Comparison of ENCODE assay signal across 8 cellular contexts in the genomic region with DNA sequence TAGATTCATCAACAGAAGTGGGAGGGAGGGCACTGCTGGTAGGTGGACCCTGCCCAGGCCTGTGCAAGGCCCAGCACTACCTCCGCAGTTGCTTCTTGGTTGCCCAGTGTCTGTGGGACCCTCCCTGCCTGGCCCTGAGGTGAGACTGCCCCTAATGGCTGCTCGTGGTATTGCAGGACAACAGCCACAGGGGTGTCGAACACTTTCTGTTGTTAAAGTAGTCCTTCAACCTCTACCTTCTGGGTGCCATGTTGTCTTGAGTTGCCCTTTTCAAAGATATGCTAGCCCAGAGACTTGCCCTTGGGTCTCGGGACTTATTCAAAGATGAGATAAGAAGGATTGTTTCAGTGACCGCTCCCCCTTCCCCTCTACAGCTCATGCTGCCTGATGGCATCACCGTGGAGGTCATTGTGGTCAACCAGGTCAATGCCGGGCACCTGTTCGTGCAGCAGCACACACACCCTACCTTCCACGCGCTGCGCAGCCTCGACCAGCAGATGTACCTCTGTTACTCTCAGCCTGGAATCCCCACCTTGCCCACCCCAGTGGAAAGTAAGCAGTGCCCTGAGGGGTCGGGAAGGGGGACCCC. TPM values are rescaled to one million over a fixed set of nuclear protein-coding genes. Genes with fewer than 3 reads are reported as not detected.
DNase-seq lines count a peak whose midpoint lies in the region; ATAC-seq and TF ChIP-seq lines count a peak whose summit lies in the region.

No MANE protein-coding gene starts in this region.

- H3K9me3 Mint-ChIP-seq in CD8-positive, alpha-beta T cell = no peaks in the 10 kb centered on the region

- H3K9me3 ChIP-seq in CD8-positive, alpha-beta T cell (ENCODE audit: low read length) = no peaks in the 10 kb centered on the region
- no peaks in the 10 kb centered on the region for H3K9me3 ChIP-seq in HEK293 (ENCODE audit: control insufficient read depth, insufficient read depth, low read depth, low read length)
- H3K9me3 ChIP-seq in WERI-Rb-1 (ENCODE audit: severe bottlenecking) = no peaks in the 10 kb centered on the region
- no peaks in the 10 kb centered on the region for H3K9me3 ChIP-seq in lung (ENCODE audit: control insufficient read depth in 2 of 2, insufficient read depth in 1 of 2, low read length in 1 of 2)

- 88% methylated on average over 13 of the region's 13 CpGs for WGBS in lung, 2 donors

- H3K27me3 Mint-ChIP-seq in CD8-positive, alpha-beta T cell (ENCODE audit: low read depth) = no peaks in the 10 kb centered on the region

- intact Hi-C loops in CD8-positive, alpha-beta T cell (cut with DNase I, micrococcal nuclease) = loop anchor here (1.0 to 5.0 kb wide), 2 partner anchors 104 to 107 kb away; no protein-coding TSS in a partner anchor

- H3K4me3 ChIP-seq in CD8-positive, alpha-beta T cell (ENCODE audit: low read depth, low read length) = no peak overlapping the region
- H3K4me3 ChIP-seq in HEK293 (ENCODE audit: low read depth, low read length) = no peak overlapping the region
- H3K4me3 ChIP-seq in WERI-Rb-1 (ENCODE audit: low read depth, low read length) = no peak overlapping the region
- no peak overlapping the region for H3K4me3 ChIP-seq in lung

- peaks cover 78% of the 10 kb centered on the region for H3K36me3 Mint-ChIP-seq in CD8-positive, alpha-beta T cell

- CTCF ChIA-PET in CD8-positive, alpha-beta T cell (lab: Charles Lee) = interaction anchor here (0.6 to 1.5 kb wide), 7 partner anchors 8 to 103 kb away, joined by 3 to 6 read pairs (median 4); no protein-coding TSS in a partner anchor
- CTCF ChIA-PET in HEK293 (lab: Yijun Ruan, JAX) = interaction anchor here (0.6 to 6.8 kb wide), 15 partner anchors 8 to 1978 kb away, joined by 3 to 33 read pairs (median 3); no protein-coding TSS in a partner anchor

- no peaks in the 10 kb centered on the region for H3K4me1 Mint-ChIP-seq in CD8-positive, alpha-beta T cell (ENCODE audit: low read depth)

- H3K27me3 ChIP-seq in CD8-positive, alpha-beta T cell (ENCODE audit: insufficient read depth, low read length) = no peaks in the 10 kb centered on the region
- H3K27me3 ChIP-seq in WERI-Rb-1 (ENCODE audit: insufficient read depth, low read depth, severe bottlenecking) (no peaks in the 10 kb centered on the region), lung (ENCODE audit: control insufficient read depth, insufficient read depth) (no peaks in the 10 kb centered on the region)

- ATAC-seq in CD8-positive, alpha-beta T cell = peak; percentile 91
- ATAC-seq in lung (ENCODE audit: insufficient read depth, low FRiP score) (peak; percentile 32), HG02970 (IDR thresholded peaks at IDR 0.05; ENCODE audit: low FRiP score, unreplicated experiment) (no peak), GM18520 (IDR thresholded peaks at IDR 0.05; ENCODE audit: unreplicated experiment) (no peak)

- no peak overlapping the region for H3K27ac ChIP-seq in CD8-positive, alpha-beta T cell (ENCODE audit: low read depth, low read length)
- H3K27ac ChIP-seq in HEK293 (ENCODE audit: extremely low read depth, low read depth, low read length) (no peak overlapping the region), WERI-Rb-1 (no peak overlapping the region; the same call in 1 of the 2 replicates), lung (ENCODE audit: low read depth in 1 of 2, low read length in 1 of 2) (no peak overlapping the region)

- peak; percentile 52 to 81 (median 57) for DNase-seq in CD8-positive, alpha-beta T cell
- DNase-seq in WERI-Rb-1 (peak; percentile 83), T47D (ENCODE audit: low read depth in 1 of 2, low spot score in 1 of 2) (peak; percentile 44 to 54), lung (ENCODE audit: low spot score) (no peak)
- DNase-seq in stimulated activated CD8-positive, alpha-beta memory T cell treated with anti-CD3 and anti-CD28 coated beads, Interleukin-4, amount 100 ng/mL, for 24 hours (ENCODE audit: low read depth) = peak; percentile 54

- no peak overlapping the region for H3K4me3 Mint-ChIP-seq in CD8-positive, alpha-beta T cell

- no peak overlapping the region for H3K27ac Mint-ChIP-seq in CD8-positive, alpha-beta T cell

- H3K4me1 ChIP-seq in CD8-positive, alpha-beta T cell (ENCODE audit: insufficient read depth, low read length) = no peaks in the 10 kb centered on the region
- H3K4me1 ChIP-seq in HEK293 (ENCODE audit: control insufficient read depth, insufficient read depth, low read length) (peaks cover 4% of the 10 kb centered on the region; the same call in 1 of the 2 replicates), lung (ENCODE audit: control insufficient read depth in 2 of 2, insufficient read depth in 2 of 2, low read length in 2 of 2) (peaks cover 5 to 13% of the 10 kb centered on the region in 2 donors)

- TF ChIP-seq CTCF in CD8-positive, alpha-beta T cell (IDR thresholded peaks at IDR 0.05) = peak; percentile 87
- peak; percentile 48; the same call in 1 of the 2 replicates for TF ChIP-seq CTCF in HEK293 (tag by site-specific recombination; IDR thresholded peaks at IDR 0.05)
- peak; percentile 97 for TF ChIP-seq CTCF in WERI-Rb-1 (IDR thresholded peaks at IDR 0.05; ENCODE audit: low read depth, low read length)
- peak; percentile 62 for TF ChIP-seq CTCF in lung (IDR thresholded peaks at IDR 0.05; ENCODE audit: control extremely low read depth, extremely low read depth)

- POLR2A ChIA-PET in CD8-positive, alpha-beta T cell (lab: Charles Lee) = interaction anchor here (0.5 kb wide), 1 partner anchor 1808 kb away, joined by 3 read pairs; no protein-coding TSS in a partner anchor
- POLR2A ChIA-PET in HEK293 (lab: Yijun Ruan, JAX) = no interaction called here

- H3K36me3 ChIP-seq in CD8-positive, alpha-beta T cell (ENCODE audit: insufficient read depth, low read length) = peaks cover 49% of the 10 kb centered on the region
- H3K36me3 ChIP-seq in HEK293 (ENCODE audit: control insufficient read depth in 2 of 2, insufficient read depth in 1 of 2, low read length in 2 of 2) = peaks cover 4 to 88% of the 10 kb centered on the region in 2 experiments
- H3K36me3 ChIP-seq in WERI-Rb-1 = peaks cover 99% of the 10 kb centered on the region
- peaks cover 28 to 54% of the 10 kb centered on the region in 2 donors for H3K36me3 ChIP-seq in lung (ENCODE audit: control insufficient read depth in 2 of 2, insufficient read depth in 2 of 2, low read length in 2 of 2)

- in situ Hi-C loops in T47D (cut with HindIII; ENCODE audit: low pct_unique_long_range_greater_than_20kb, low sequenced_read_pairs) = no loop called here

TF ChIP-seq in HEK293, 187 proteins besides CTCF, POLR2A, EP300 and RAD21:
- TF ChIP-seq ZFP69B (tag by site-specific recombination; IDR thresholded peaks at IDR 0.05) (peak; percentile 50; the same call in 1 of the 2 replicates), PRDM2 (tag by site-specific recombination; IDR thresholded peaks at IDR 0.05; ENCODE audit: borderline replicate concordance) (no peak)

RNA-seq across cellular contexts. Expression of gene AKAP1, which starts 29.1 kb away (rescaled TPM):
- total RNA-seq in CD8-positive, alpha-beta T cell = 10 to 100 TPM; 20.6 to 23.5 TPM
- 10 to 100 TPM; 32.7 to 46.4 TPM for total RNA-seq in lung
- 10 to 100 TPM; 23.1 to 26.9 TPM for polyA plus RNA-seq in lung

Comparison
In these comparisons a context has a peak if more than half of its experiments do, and no peak if none do; other contexts are left out.
1. ATAC-seq: peak in CD8-positive, alpha-beta T cell (single experiment) and lung (single experiment); none in HG02970 (single experiment) and GM18520 (single experiment).
2. Peak in every context shown above with its lines, with median percentiles within 50 percentile points of each other: CTCF ChIP-seq.